8 cellular contexts compared by ENCODE assay signal in genomic region chr4:15162465-15163283, GRCh38.
DNase-seq lines count a peak whose midpoint lies in the region; ATAC-seq, FAIRE-seq and TF ChIP-seq lines count a peak whose summit lies in the region.

No MANE protein-coding gene starts in this region.

- no peaks in the 10 kb centered on the region for H3K36me3 ChIP-seq in GM12878 (ENCODE audit: control insufficient read depth in 2 of 2, insufficient read depth in 2 of 2, low read length in 1 of 2)

- TF ChIP-seq CTCF in GM12878 (IDR thresholded peaks at IDR 0.05 in 2 of 3, conservative IDR thresholded peaks at IDR 0.05 in 1 of 3; ENCODE audit: control insufficient read depth in 2 of 3, extremely low read depth in 1 of 3, insufficient read depth in 1 of 3, low read depth in 3 of 3, low read length in 3 of 3), result peak; percentile 19 to 52 (median 31); a peak in 4 of 6 replicates

- peaks cover 21 to 48% of the 10 kb centered on the region in 2 donors for H3K27me3 Mint-ChIP-seq in natural killer cell treated with Interleukin-12 subunit alpha and Interleukin-12 subunit beta and Interleukin-15 and Interleukin-18, amount 100 ng/mL, for 72 hours

- RAD21 ChIA-PET in GM12878 (lab: Charles Lee; ENCODE audit: unreplicated experiment), result interaction anchor here (1.6 to 2.9 kb wide), 2 partner anchors 413 to 1506 kb away, joined by 6 to 10 read pairs; no protein-coding TSS in a partner anchor

- no peaks in the 10 kb centered on the region for H4K20me1 ChIP-seq in GM12878 (ENCODE audit: control insufficient read depth, insufficient read depth)

- BruUV-seq in GM12878 (replicated peaks; lab: Mats Ljungman, UMichigan), result no TSS peak

- H3K9me3 ChIP-seq in GM12878 (replicated peaks; ENCODE audit: control insufficient read depth, insufficient read depth, low read length), result no peaks in the 10 kb centered on the region

- H3K27ac ChIP-seq in GM12878 (ENCODE audit: control insufficient read depth, insufficient read depth), result no peak overlapping the region

- no peaks in the 10 kb centered on the region for H3K36me3 Mint-ChIP-seq in natural killer cell treated with Interleukin-12 subunit alpha and Interleukin-12 subunit beta and Interleukin-15 and Interleukin-18, amount 100 ng/mL, for 72 hours

- no peak overlapping the region for H3K27ac Mint-ChIP-seq in natural killer cell treated with Interleukin-12 subunit alpha and Interleukin-12 subunit beta and Interleukin-15 and Interleukin-18, amount 100 ng/mL, for 72 hours

- POLR2A ChIA-PET in GM12878 (lab: Charles Lee), result no interaction called here

- no peak for TF ChIP-seq EP300 in GM12878 (IDR thresholded peaks at IDR 0.05; ENCODE audit: borderline replicate concordance in 1 of 2, control insufficient read depth in 1 of 2, low read depth in 2 of 2, low read length in 2 of 2)

- ATAC-seq in GM18511 (IDR thresholded peaks at IDR 0.05; ENCODE audit: unreplicated experiment) (peak; percentile 82), GM12878 (peak; percentile 73)
- no peak for ATAC-seq in natural killer cell treated with Interleukin-12 subunit alpha and Interleukin-12 subunit beta and Interleukin-15 and Interleukin-18, amount 100 ng/mL, for 72 hours

- H3K4me2 ChIP-seq in GM12878 (ENCODE audit: control insufficient read depth, insufficient read depth), result no peak overlapping the region

- CTCF ChIA-PET in GM12878 (lab: Yijun Ruan, JAX), result interaction anchor here (1.6 to 2.8 kb wide), 3 partner anchors 106 to 1508 kb away, joined by 3 to 10 read pairs (median 5); no protein-coding TSS in a partner anchor

- in situ Hi-C loops in GM12878 (cut with MboI), result loop anchor here (10.0 kb wide), 1 partner anchor 1508 kb away; no protein-coding TSS in a partner anchor

- H3K9me3 Mint-ChIP-seq in natural killer cell treated with Interleukin-12 subunit alpha and Interleukin-12 subunit beta and Interleukin-15 and Interleukin-18, amount 100 ng/mL, for 72 hours, result no peaks in the 10 kb centered on the region

- DNase-seq in Kasumi-1 (lab: John Stamatoyannopoulos, UW) (peak; percentile 49 to 76), GM12878 (ENCODE audit: low read depth, low spot score) (no peak), myocyte (ENCODE audit: low read depth) (peak; percentile 44), UCSD-AML1 (lab: John Stamatoyannopoulos, UW; ENCODE audit: unreplicated experiment) (no peak), NCI-H226 (no peak)
- no peak for DNase-seq in central memory CD4-positive, alpha-beta T cell
- no peak for DNase-seq in natural killer cell treated with Interleukin-12 subunit alpha and Interleukin-12 subunit beta and Interleukin-15 and Interleukin-18, amount 100 ng/mL, for 72 hours (ENCODE audit: low spot score)

- H3K9ac ChIP-seq in GM12878 (ENCODE audit: control insufficient read depth, insufficient read depth, low read length), result no peak overlapping the region

- H3K79me2 ChIP-seq in GM12878 (ENCODE audit: control insufficient read depth, insufficient read depth, low read length), result no peaks in the 10 kb centered on the region

- H3K4me3 Mint-ChIP-seq in natural killer cell treated with Interleukin-12 subunit alpha and Interleukin-12 subunit beta and Interleukin-15 and Interleukin-18, amount 100 ng/mL, for 72 hours, result no peak overlapping the region

- H3K27me3 ChIP-seq in GM12878 (replicated peaks in 1 of 2; ENCODE audit: control insufficient read depth in 2 of 2, insufficient read depth in 2 of 2, low read length in 1 of 2), result no peaks in the 10 kb centered on the region

- SMC1A ChIA-PET in GM12878 (lab: Charles Lee; ENCODE audit: uncharacterized antibody, unreplicated experiment), result interaction anchor here (1.9 kb wide), 2 partner anchors 412 to 1507 kb away, joined by 4 to 9 read pairs; no protein-coding TSS in a partner anchor

- no peaks in the 10 kb centered on the region for H3K4me1 Mint-ChIP-seq in natural killer cell treated with Interleukin-12 subunit alpha and Interleukin-12 subunit beta and Interleukin-15 and Interleukin-18, amount 100 ng/mL, for 72 hours (ENCODE audit: low read depth in 2 of 2)

- no peak overlapping the region for H2AFZ ChIP-seq in GM12878 (ENCODE audit: control insufficient read depth, low read depth, low read length)

- FAIRE-seq in GM12878 (lab: Jason Lieb, UNC), result no peak

- peak; percentile 67 for TF ChIP-seq RAD21 in GM12878 (IDR thresholded peaks at IDR 0.05; ENCODE audit: insufficient read depth, low read depth, low read length)

- H3K4me1 ChIP-seq in GM12878 (ENCODE audit: control insufficient read depth, insufficient read depth, low read length), result no peaks in the 10 kb centered on the region

- H3K4me3 ChIP-seq in GM12878, result no peak overlapping the region

- WGBS in GM12878 (ENCODE audit: insufficient coverage, insufficient replicate concordance, low lambda C conversion rate, missing lambda C conversion rate), result 22% methylated on average over 2 of the region's 2 CpGs

- no peak for TF ChIP-seq POLR2A in GM12878 (IDR thresholded peaks at IDR 0.05; ENCODE audit: low read depth, low read length)

- intact Hi-C loops in GM12878 (cut with micrococcal nuclease; ENCODE audit: unreplicated experiment), result loop anchor here (1.0 kb wide), 1 partner anchor 1506 kb away; no protein-coding TSS in a partner anchor

TF ChIP-seq in GM12878, 131 proteins besides CTCF, POLR2A, EP300 and RAD21:
- 0 out of 2 replicates have a peak, but pooled peaks have one; percentile 30 for TF ChIP-seq MLLT1 (IDR thresholded peaks at IDR 0.05)
- TF ChIP-seq CHD4 (IDR thresholded peaks at IDR 0.05), result no peak
- 0 out of 2 replicates have a peak, but pooled peaks have one; percentile 29 for TF ChIP-seq NBN (IDR thresholded peaks at IDR 0.05)
- TF ChIP-seq ZNF217 (IDR thresholded peaks at IDR 0.05), result no peak
- no peak for TF ChIP-seq KDM1A (IDR thresholded peaks at IDR 0.05; ENCODE audit: borderline replicate concordance)
- peak; percentile 66; the same call in 1 of the 2 replicates for TF ChIP-seq SMC3 (IDR thresholded peaks at IDR 0.05; ENCODE audit: borderline replicate concordance, low read length)
- TF ChIP-seq ZNF622 (IDR thresholded peaks at IDR 0.05), result no peak
- no peak for TF ChIP-seq SREBF2 (IDR thresholded peaks at IDR 0.05; ENCODE audit: low read length)
- TF ChIP-seq E2F8 (IDR thresholded peaks at IDR 0.05; ENCODE audit: low read depth, partially characterized antibody), result no peak
- TF ChIP-seq SMAD5 (IDR thresholded peaks at IDR 0.05; ENCODE audit: low read depth), result no peak
- TF ChIP-seq ATF7 (IDR thresholded peaks at IDR 0.05; ENCODE audit: low read depth), result no peak
- TF ChIP-seq SUZ12 (IDR thresholded peaks at IDR 0.05; ENCODE audit: unreplicated experiment), result no peak
- TF ChIP-seq MTA2 (IDR thresholded peaks at IDR 0.05; ENCODE audit: low read depth), result peak; percentile 24; the same call in 1 of the 2 replicates
- no peak for TF ChIP-seq STAT3 (IDR thresholded peaks at IDR 0.05; ENCODE audit: low read depth, low read length)
- TF ChIP-seq FOS (IDR thresholded peaks at IDR 0.05; ENCODE audit: borderline replicate concordance, extremely low read depth, insufficient read length), result no peak
- no peak for TF ChIP-seq CBX5 (IDR thresholded peaks at IDR 0.05; ENCODE audit: low read depth)

Comparison
In these comparisons a context has a peak if more than half of its experiments do, and no peak if none do; other contexts are left out.
1. ATAC-seq: peak in GM18511 (single experiment) and GM12878 (single experiment); none in natural killer cell treated with Interleukin-12 subunit alpha and Interleukin-12 subunit beta and Interleukin-15 and Interleukin-18, amount 100 ng/mL, for 72 hours (0 of 2).
2. DNase-seq: peak in Kasumi-1 (2 of 2) and myocyte (single experiment); none in GM12878 (single experiment), central memory CD4-positive, alpha-beta T cell (single experiment), UCSD-AML1 (single experiment), NCI-H226 (single experiment) and natural killer cell treated with Interleukin-12 subunit alpha and Interleukin-12 subunit beta and Interleukin-15 and Interleukin-18, amount 100 ng/mL, for 72 hours (single experiment).